23 cellular contexts compared by ENCODE assay signal in the genomic region with DNA sequence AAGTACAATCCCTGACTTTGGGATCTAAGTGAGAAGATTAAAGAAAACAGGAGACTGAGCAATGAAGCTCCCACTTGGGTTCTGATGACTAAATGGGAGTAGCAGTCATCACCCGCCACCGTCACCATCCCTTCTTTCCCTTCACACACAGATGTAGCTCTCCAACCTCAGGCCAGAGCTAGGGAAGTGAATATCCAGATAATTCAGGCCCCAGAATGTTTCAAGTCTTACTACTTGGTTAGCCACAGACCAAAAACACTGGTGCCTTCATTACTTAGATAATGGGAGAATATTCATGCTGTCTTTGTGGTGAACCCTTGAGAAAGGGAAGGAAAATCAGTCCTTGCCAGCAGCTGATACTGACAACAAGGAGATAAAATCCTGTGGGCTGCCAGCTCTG.
A peak's percentile ranks its signal among the peaks of the same experiment; 100 is the strongest.
DNase-seq lines count a peak whose midpoint lies in the region; ATAC-seq, FAIRE-seq and TF ChIP-seq lines count a peak whose summit lies in the region.
"Had no signal": no experiment of that assay in that cellular context is flagged by ENCODE, and none has a peak within 500 bp of the region (broad histone marks: within the 10 kb centered on the region; RNA-seq: fewer than 3 reads in every experiment).

No MANE protein-coding gene starts in this region.

- no peaks in the 10 kb centered on the region for H3K4me1 ChIP-seq in kidney (ENCODE audit: control insufficient read depth in 1 of 2, insufficient read depth in 1 of 2, low read depth in 1 of 2, low read length in 2 of 2)
- H3K4me1 ChIP-seq: breast epithelium had no signal

- H3K4me3 ChIP-seq in fibroblast of mammary gland (ENCODE audit: control insufficient read depth, low read depth, low read length), result no peak overlapping the region
- H3K4me3 ChIP-seq in kidney (ENCODE audit: low read length in 2 of 2), result no peak overlapping the region
- H3K4me3 ChIP-seq: breast epithelium, coronary artery had no signal

- H3K9ac ChIP-seq in kidney (ENCODE audit: low read length in 2 of 2), result no peak overlapping the region

- intact Hi-C loops in kidney (cut with DNase I), result no loop called here

- H3K36me3 Mint-ChIP-seq in WTC11, result no peaks in the 10 kb centered on the region
- H3K36me3 Mint-ChIP-seq: natural killer cell treated with Interleukin-12 subunit alpha and Interleukin-12 subunit beta and Interleukin-15 and Interleukin-18, amount 100 ng/mL, for 72 hours had no signal

- DNase-seq in GM12891 (ENCODE audit: insufficient read length, low spot score) (no peak), NCI-H226 (peak; percentile 45), WTC11 (ENCODE audit: low spot score) (no peak), fibroblast of mammary gland (ENCODE audit: low read depth) (peak; percentile 46), kidney (no peak), NCI-H2081 (lab: John Stamatoyannopoulos, UW) (no peak)
- DNase-seq: activated CD4-positive, alpha-beta T cell treated with anti-CD3 and anti-CD28 coated beads, Interleukin-2, amount 50 U/mL, for 1 hour; Calu3; effector memory CD8-positive, alpha-beta T cell; IMR-90; NCI-H2081 treated with DMSO at 0.1 percent for 48 hours; NCI-H446; PC-3; SHP77; stimulated activated CD4-positive, alpha-beta T cell treated with anti-CD3 and anti-CD28 coated beads, Interleukin-2, amount 100 ng/mL, for 48 hours; stimulated activated naive B cell treated with anti-CD40 and anti-IgM and Interleukin-4, amounts not matched to agents 10 μg/mL and 1 μg/mL and 100 μg/mL, for 72 hours had no signal

- no peaks in the 10 kb centered on the region for H3K36me3 ChIP-seq in kidney (ENCODE audit: control insufficient read depth in 1 of 2, insufficient read depth in 2 of 2, low read length in 2 of 2)
- H3K36me3 ChIP-seq: breast epithelium had no signal

- peaks cover 71% of the 10 kb centered on the region for H3K4me1 Mint-ChIP-seq in WTC11

- peak; percentile 48 for FAIRE-seq in GM12891 (lab: Jason Lieb, UNC)
- no peak for FAIRE-seq in kidney (lab: Jason Lieb, UNC)

- TF ChIP-seq CTCF in WTC11 (IDR thresholded peaks at IDR 0.05), result no peak
- no peak for TF ChIP-seq CTCF in fibroblast of mammary gland (conservative IDR thresholded peaks at IDR 0.05; ENCODE audit: control insufficient read depth, insufficient read depth, low read depth, low read length)
- no peak for TF ChIP-seq CTCF in kidney (IDR thresholded peaks at IDR 0.05; ENCODE audit: borderline replicate concordance, extremely low read depth, insufficient read depth)

- no peaks in the 10 kb centered on the region for H3K9me3 Mint-ChIP-seq in WTC11
- H3K9me3 Mint-ChIP-seq: effector memory CD8-positive, alpha-beta T cell; natural killer cell treated with Interleukin-12 subunit alpha and Interleukin-12 subunit beta and Interleukin-15 and Interleukin-18, amount 100 ng/mL, for 72 hours; stimulated activated naive B cell treated with anti-CD40 and anti-IgM and Interleukin-4, amounts not matched to agents 10 μg/mL and 1 μg/mL and 100 μg/mL, for 72 hours had no signal

- ATAC-seq in WTC11 (no peak), GM19023 (IDR thresholded peaks at IDR 0.05; ENCODE audit: unreplicated experiment) (no peak), GM19351 (IDR thresholded peaks at IDR 0.05; ENCODE audit: unreplicated experiment) (no peak)
- ATAC-seq: effector memory CD8-positive, alpha-beta T cell; esophagus mucosa; natural killer cell treated with Interleukin-12 subunit alpha and Interleukin-12 subunit beta and Interleukin-15 and Interleukin-18, amount 100 ng/mL, for 72 hours; PC-3; stimulated activated naive B cell treated with anti-CD40 and anti-IgM and Interleukin-4, amounts not matched to agents 10 μg/mL and 1 μg/mL and 100 μg/mL, for 72 hours had no signal

- H3K27ac ChIP-seq in kidney (ENCODE audit: low read depth in 2 of 2, low read length in 2 of 2), result no peak overlapping the region
- H3K27ac ChIP-seq: breast epithelium, C4-2B, coronary artery had no signal

- peak overlapping the region; percentile 50; the same call in 1 of the 2 replicates for H3K27ac Mint-ChIP-seq in WTC11
- H3K27ac Mint-ChIP-seq: stimulated activated naive B cell treated with anti-CD40 and anti-IgM and Interleukin-4, amounts not matched to agents 10 μg/mL and 1 μg/mL and 100 μg/mL, for 72 hours had no signal

- no peak for TF ChIP-seq POLR2A in GM12891 (IDR thresholded peaks at IDR 0.05; ENCODE audit: low read depth, low read length)

- H3K27me3 Mint-ChIP-seq in WTC11 (ENCODE audit: low read depth), result no peaks in the 10 kb centered on the region
- H3K27me3 Mint-ChIP-seq: effector memory CD8-positive, alpha-beta T cell; natural killer cell treated with Interleukin-12 subunit alpha and Interleukin-12 subunit beta and Interleukin-15 and Interleukin-18, amount 100 ng/mL, for 72 hours; stimulated activated naive B cell treated with anti-CD40 and anti-IgM and Interleukin-4, amounts not matched to agents 10 μg/mL and 1 μg/mL and 100 μg/mL, for 72 hours had no signal

- no peaks in the 10 kb centered on the region for H3K9me3 ChIP-seq in kidney (ENCODE audit: control insufficient read depth in 1 of 2, low read length in 2 of 2)
- H3K9me3 ChIP-seq: breast epithelium had no signal

- POLR2A ChIA-PET in WTC11 (lab: Charles Lee), result no interaction called here

- CTCF ChIA-PET in WTC11 (lab: Charles Lee), result interaction anchor here (1.1 to 5.3 kb wide), 6 partner anchors 13 to 214 kb away, joined by 3 to 35 read pairs (median 14); no protein-coding TSS in a partner anchor

- 0 out of 2 replicates have a peak overlapping the region, but pooled peaks have one; percentile 41 for H3K4me3 Mint-ChIP-seq in WTC11
- H3K4me3 Mint-ChIP-seq: effector memory CD8-positive, alpha-beta T cell; natural killer cell treated with Interleukin-12 subunit alpha and Interleukin-12 subunit beta and Interleukin-15 and Interleukin-18, amount 100 ng/mL, for 72 hours; stimulated activated naive B cell treated with anti-CD40 and anti-IgM and Interleukin-4, amounts not matched to agents 10 μg/mL and 1 μg/mL and 100 μg/mL, for 72 hours had no signal

TF ChIP-seq in GM12891, 5 proteins besides CTCF, POLR2A, EP300 and RAD21:
- no peak for TF ChIP-seq TAF1 (IDR thresholded peaks at IDR 0.05; ENCODE audit: low read depth, low read length)
- TF ChIP-seq POLR2AphosphoS5 (IDR thresholded peaks at IDR 0.05; ENCODE audit: low read depth, low read length), result no peak
- no peak for TF ChIP-seq PAX5 (IDR thresholded peaks at IDR 0.05; ENCODE audit: insufficient read depth, low read length, severe bottlenecking)
- TF ChIP-seq SPI1 (IDR thresholded peaks at IDR 0.05; ENCODE audit: low read depth, low read length), result no peak
- no peak for TF ChIP-seq POU2F2 (IDR thresholded peaks at IDR 0.05; ENCODE audit: low read depth, low read length)

TF ChIP-seq in WTC11, 78 proteins besides CTCF, POLR2A, EP300 and RAD21:
- TF ChIP-seq FOXJ3 (CRISPR knock-in tag; IDR thresholded peaks at IDR 0.05; ENCODE audit: borderline replicate concordance), result no peak
- no peak for TF ChIP-seq ZNF512 (CRISPR knock-in tag; IDR thresholded peaks at IDR 0.05; ENCODE audit: borderline replicate concordance)
- TF ChIP-seq HMGXB4 (CRISPR knock-in tag; IDR thresholded peaks at IDR 0.05), result no peak
- TF ChIP-seq ZNF232 (CRISPR knock-in tag; IDR thresholded peaks at IDR 0.05), result no peak
- TF ChIP-seq, protein P1, sequence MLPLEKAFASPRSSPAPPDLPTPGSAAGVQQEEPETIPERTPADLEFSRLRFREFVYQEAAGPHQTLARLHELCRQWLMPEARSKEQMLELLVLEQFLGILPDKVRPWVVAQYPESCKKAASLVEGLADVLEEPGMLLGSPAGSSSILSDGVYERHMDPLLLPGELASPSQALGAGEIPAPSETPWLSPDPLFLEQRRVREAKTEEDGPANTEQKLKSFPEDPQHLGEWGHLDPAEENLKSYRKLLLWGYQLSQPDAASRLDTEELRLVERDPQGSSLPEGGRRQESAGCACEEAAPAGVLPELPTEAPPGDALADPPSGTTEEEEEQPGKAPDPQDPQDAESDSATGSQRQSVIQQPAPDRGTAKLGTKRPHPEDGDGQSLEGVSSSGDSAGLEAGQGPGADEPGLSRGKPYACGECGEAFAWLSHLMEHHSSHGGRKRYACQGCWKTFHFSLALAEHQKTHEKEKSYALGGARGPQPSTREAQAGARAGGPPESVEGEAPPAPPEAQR (CRISPR knock-in tag; IDR thresholded peaks at IDR 0.05), result no peak
- TF ChIP-seq ZBTB21 (CRISPR knock-in tag; IDR thresholded peaks at IDR 0.05; ENCODE audit: borderline replicate concordance), result no peak
- TF ChIP-seq FOXK1 (CRISPR knock-in tag; IDR thresholded peaks at IDR 0.05), result no peak
- TF ChIP-seq, protein P2, sequence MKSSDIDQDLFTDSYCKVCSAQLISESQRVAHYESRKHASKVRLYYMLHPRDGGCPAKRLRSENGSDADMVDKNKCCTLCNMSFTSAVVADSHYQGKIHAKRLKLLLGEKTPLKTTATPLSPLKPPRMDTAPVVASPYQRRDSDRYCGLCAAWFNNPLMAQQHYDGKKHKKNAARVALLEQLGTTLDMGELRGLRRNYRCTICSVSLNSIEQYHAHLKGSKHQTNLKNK (CRISPR knock-in tag; IDR thresholded peaks at IDR 0.05), result no peak
- TF ChIP-seq ZNF219 (CRISPR knock-in tag; IDR thresholded peaks at IDR 0.05; ENCODE audit: borderline replicate concordance), result no peak

Comparison
In these comparisons a context has a peak if more than half of its experiments do, and no peak if none do; other contexts are left out.
1. DNase-seq: peak in NCI-H226 (single experiment) and fibroblast of mammary gland (single experiment); none in GM12891 (single experiment), WTC11 (single experiment), kidney (single experiment) and NCI-H2081 (0 of 2).